8 cellular contexts compared by ENCODE assay signal in the genomic region with DNA sequence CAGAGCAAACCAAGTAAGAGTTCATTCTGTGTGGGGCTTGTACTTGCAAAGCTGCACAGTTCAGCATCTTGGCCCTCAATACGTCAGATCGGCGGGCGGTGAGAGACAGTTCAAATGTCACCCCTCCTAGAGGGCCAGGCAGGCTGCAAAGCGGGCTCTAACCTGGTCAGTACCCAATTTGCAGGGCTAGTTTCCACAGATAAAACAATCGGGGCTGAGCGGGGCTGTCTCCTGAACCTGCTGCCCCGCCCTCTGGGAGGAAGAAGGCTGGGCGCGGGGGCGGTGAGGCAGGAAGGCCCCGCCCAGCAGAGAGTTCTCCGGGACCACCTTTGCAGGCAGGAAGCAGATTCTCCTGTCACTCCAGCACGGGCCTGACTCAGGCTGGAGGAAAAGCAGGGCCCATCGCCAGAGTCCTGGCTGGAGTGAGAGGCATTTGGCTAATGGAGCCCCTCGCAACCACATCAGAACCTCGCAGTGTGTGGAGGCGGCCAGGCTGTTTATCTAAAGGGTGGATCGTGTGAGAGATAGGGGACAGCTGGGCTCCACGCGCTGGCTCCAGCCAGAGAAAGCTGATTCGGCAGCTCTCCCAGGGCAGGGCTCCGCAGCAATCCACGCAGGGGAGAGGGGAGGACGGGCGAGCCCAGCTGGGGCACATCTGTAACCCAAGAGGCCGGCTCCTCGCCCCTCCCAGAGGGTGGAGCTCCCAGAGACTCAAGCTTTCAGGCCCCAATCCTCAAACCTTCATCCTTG.
DNase-seq lines count a peak whose midpoint lies in the region; ATAC-seq and TF ChIP-seq lines count a peak whose summit lies in the region.

No MANE protein-coding gene starts in this region.

- H3K27ac ChIP-seq in VCaP = peak overlapping the region; percentile 67

- peak; percentile 95 for DNase-seq in ELF-1 (ENCODE audit: low read depth, low spot score)
- peak; percentile 65 for DNase-seq in LoVo (ENCODE audit: low spot score)
- DNase-seq in cerebellar nuclear complex (lab: John Stamatoyannopoulos, UW) = peak; percentile 3 to 23
- DNase-seq in kidney glomerular epithelial cell (lab: John Stamatoyannopoulos, UW) = peak; percentile 42
- DNase-seq in stimulated activated CD4-positive, alpha-beta T cell treated with anti-CD3 and anti-CD28 coated beads, Interleukin-2, amount 100 ng/mL, for 24 hours = peak; percentile 61 to 74

- peak; percentile 66 for ATAC-seq in GM21717 (IDR thresholded peaks at IDR 0.05; ENCODE audit: unreplicated experiment)
- ATAC-seq in HG03457 (IDR thresholded peaks at IDR 0.05; ENCODE audit: unreplicated experiment) = no peak

- TF ChIP-seq CTCF in VCaP (conservative IDR thresholded peaks at IDR 0.05) = no peak

Comparison
In these comparisons a context has a peak if more than half of its experiments do, and no peak if none do; other contexts are left out.
1. DNase-seq: peak in every context shown above with its lines; median percentile 95 in ELF-1; 68 in stimulated activated CD4-positive, alpha-beta T cell treated with anti-CD3 and anti-CD28 coated beads, Interleukin-2, amount 100 ng/mL, for 24 hours; 65 in LoVo; 42 in kidney glomerular epithelial cell; 13 in cerebellar nuclear complex.